In genomic region chr5:123700624-123701023, GRCh38 we compare ENCODE assay signal across 10 cellular contexts.
DNase-seq lines count a peak whose midpoint lies in the region; ATAC-seq and TF ChIP-seq lines count a peak whose summit lies in the region.
"Had no signal": no experiment of that assay in that cellular context is flagged by ENCODE, and none has a peak within 500 bp of the region (broad histone marks: within the 10 kb centered on the region; RNA-seq: fewer than 3 reads in every experiment).

No MANE protein-coding gene starts in this region.

- H3K4me1 Mint-ChIP-seq in T-cell = no peaks in the 10 kb centered on the region

- no peaks in the 10 kb centered on the region for H3K36me3 Mint-ChIP-seq in T-cell

- in situ Hi-C loops in SK-MEL-5 (cut with HindIII; ENCODE audit: low pct_unique_long_range_greater_than_20kb, low sequenced_read_pairs) = no loop called here

- POLR2A ChIA-PET in T-cell (lab: Charles Lee) = no interaction called here

- TF ChIP-seq CTCF in fibroblast of villous mesenchyme (IDR thresholded peaks at IDR 0.05; ENCODE audit: insufficient read depth, low read depth, low read length) = no peak

- no peak overlapping the region for H3K4me3 ChIP-seq in fibroblast of villous mesenchyme (ENCODE audit: low read depth, low read length)

- no peak overlapping the region for H3K27ac Mint-ChIP-seq in T-cell

- CTCF ChIA-PET in T-cell (lab: Charles Lee) = no interaction called here

- no peaks in the 10 kb centered on the region for H3K27me3 Mint-ChIP-seq in T-cell

- no peak for ATAC-seq in T-cell (replicated peaks in 1 of 4)
- ATAC-seq: stimulated activated naive CD8-positive, alpha-beta T cell treated with anti-CD3 and anti-CD28 coated beads, Interleukin-15, Interleukin-2, amounts not matched to agents 100 U/mL and 50 U/mL, for 24 hours had no signal

- H3K4me3 Mint-ChIP-seq in T-cell = no peak overlapping the region

- H3K9me3 Mint-ChIP-seq in T-cell = peaks cover 0 to 3% (median 3%) of the 10 kb centered on the region in 3 donors

- DNase-seq in DMS53 treated with DMSO at 0.1 percent for 48 hours (lab: John Stamatoyannopoulos, UW; ENCODE audit: unreplicated experiment) (peak; percentile 43), SK-MEL-5 (ENCODE audit: low read depth, low spot score) (peak; percentile 16), fibroblast of villous mesenchyme (ENCODE audit: low read depth) (peak; percentile 85), pulmonary artery endothelial cell (ENCODE audit: low read depth, low spot score) (peak; percentile 86), HuH-7 (ENCODE audit: low spot score) (no peak), NCI-H524 treated with DMSO at 0.1 percent for 48 hours (lab: John Stamatoyannopoulos, UW) (no peak), GM19238 (ENCODE audit: insufficient read length, low spot score) (no peak), T-cell (no peak)
- DNase-seq: NCI-H1105; stimulated activated naive CD8-positive, alpha-beta T cell treated with anti-CD3 and anti-CD28 coated beads, Interleukin-15, Interleukin-2, amounts not matched to agents 100 U/mL and 50 U/mL, for 24 hours had no signal

Comparison
In these comparisons a context has a peak if more than half of its experiments do, and no peak if none do; other contexts are left out.
1. DNase-seq: peak in DMS53 treated with DMSO at 0.1 percent for 48 hours (single experiment), SK-MEL-5 (single experiment), fibroblast of villous mesenchyme (single experiment) and pulmonary artery endothelial cell (single experiment); none in HuH-7 (single experiment), NCI-H524 treated with DMSO at 0.1 percent for 48 hours (single experiment), GM19238 (single experiment) and T-cell (0 of 34).